In the genomic region with DNA sequence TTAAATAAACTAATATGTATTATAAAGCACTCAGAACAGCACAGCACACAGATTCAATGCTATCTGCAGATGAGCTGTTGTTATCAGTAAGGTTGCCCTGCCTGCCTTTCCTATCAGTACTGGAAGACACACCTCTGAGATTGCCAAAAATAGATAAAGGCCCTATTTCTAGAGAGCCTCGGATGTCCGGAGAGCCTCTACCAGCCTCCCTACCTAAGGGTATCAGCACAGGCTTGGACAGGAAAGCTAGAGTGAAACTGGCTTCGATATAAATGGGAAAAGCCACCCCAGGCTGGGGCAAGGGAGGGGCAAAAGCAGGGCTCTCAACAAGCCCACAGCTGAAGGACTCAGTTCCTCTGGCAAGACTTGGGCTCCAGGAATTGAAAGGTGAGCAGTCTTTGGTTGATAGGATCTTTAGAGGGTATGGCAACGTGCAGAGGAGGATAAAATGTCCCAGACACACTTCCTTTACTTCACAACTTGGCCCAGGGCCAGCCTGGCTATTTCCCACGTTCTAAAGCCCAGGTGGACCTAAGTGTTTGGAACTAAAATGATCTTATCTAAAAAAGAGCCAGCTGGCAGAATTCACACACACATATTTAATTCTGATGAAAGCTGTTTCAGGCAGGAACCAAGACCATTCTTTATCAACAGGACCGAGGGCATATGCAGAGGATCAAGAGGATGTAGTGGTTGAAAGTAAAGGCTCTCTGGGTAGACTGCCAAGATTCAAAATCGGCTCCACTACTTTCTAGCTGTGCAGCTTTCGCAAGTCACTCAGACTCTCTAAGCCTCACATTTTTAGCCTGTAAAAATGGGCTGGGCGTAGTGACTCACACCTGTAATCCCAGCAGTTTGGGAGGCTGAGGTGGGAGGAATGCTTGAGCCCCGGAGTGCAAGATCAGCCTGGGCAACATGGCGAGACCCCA, we compare ENCODE assay signal across 9 cellular contexts. TPM values are rescaled to one million over a fixed set of nuclear protein-coding genes. Genes with fewer than 3 reads are reported as not detected.
DNase-seq lines count a peak whose midpoint lies in the region; ATAC-seq, FAIRE-seq and TF ChIP-seq lines count a peak whose summit lies in the region.
"Had no signal": no experiment of that assay in that cellular context is flagged by ENCODE, and none has a peak within 500 bp of the region (broad histone marks: within the 10 kb centered on the region; RNA-seq: fewer than 3 reads in every experiment).

No MANE protein-coding gene starts in this region.

- DNase-seq in NCI-H2171 treated with DMSO at 0.1 percent for 48 hours (lab: John Stamatoyannopoulos, UW) = peak; percentile 92
- DNase-seq in H1 (ENCODE audit: low read depth in 1 of 2, low spot score in 2 of 2) = no peak
- DNase-seq in pulmonary artery endothelial cell (ENCODE audit: low read depth, low spot score) = peak; percentile 46
- no peak for DNase-seq in hippocampal formation (lab: John Stamatoyannopoulos, UW)
- DNase-seq in endodermal cell = no peak
- DNase-seq in D721Med (ENCODE audit: insufficient read length, low spot score) = no peak

- H3K9ac ChIP-seq in H1 (replicated peaks in 1 of 4; ENCODE audit: extremely low read depth in 1 of 4, low read depth in 3 of 4, low read length in 3 of 4) (no peak overlapping the region), endodermal cell (ENCODE audit: extremely low read depth, low read length, poor library complexity, severe bottlenecking) (no peak overlapping the region)

- TF ChIP-seq POLR2A in H1 (IDR thresholded peaks at IDR 0.05; ENCODE audit: control extremely low read depth in 1 of 2, low read depth in 2 of 2, low read length in 2 of 2) = no peak

- no peak for TF ChIP-seq EP300 in H1 (IDR thresholded peaks at IDR 0.05; ENCODE audit: borderline replicate concordance in 1 of 2, low read depth in 2 of 2, low read length in 2 of 2)

- CTCF ChIA-PET in H1 (lab: Charles Lee; ENCODE audit: partially characterized antibody) = interaction anchor here (0.7 to 10.2 kb wide), 6 partner anchors 7 to 142 kb away, joined by 3 to 96 read pairs (median 6); no protein-coding TSS in a partner anchor

- 93% methylated on average over 11 of the region's 11 CpGs; no CpG with 5 or more reads in 1 of the 2 experiments for WGBS in H1 (ENCODE audit: extremely low coverage in 1 of 2, insufficient coverage in 1 of 2, insufficient read length in 1 of 2, insufficient replicate concordance in 2 of 2, low coverage in 1 of 2, low lambda C conversion rate in 2 of 2, missing lambda C conversion rate in 1 of 2), 2 experiments
- 91 to 92% methylated on average over 4 to 11 of the region's 11 CpGs for WGBS in endodermal cell (ENCODE audit: insufficient coverage in 1 of 2, insufficient read length in 1 of 2), 2 experiments

- no peak overlapping the region for H3K56ac ChIP-seq in H1 (replicated peaks; ENCODE audit: insufficient read length, low read depth, low read length)

- H3K4me2 ChIP-seq in H1 (ENCODE audit: insufficient read depth in 1 of 2, low read depth in 2 of 2, low read length in 2 of 2) = no peak overlapping the region

- H3K36me3 ChIP-seq in H1 (ENCODE audit: control insufficient read depth in 2 of 4, insufficient read depth in 4 of 4, low read length in 3 of 4) = no peaks in the 10 kb centered on the region
- H3K36me3 ChIP-seq in endodermal cell (ENCODE audit: control insufficient read depth, insufficient read depth, low read length) = no peaks in the 10 kb centered on the region

- 0 out of 2 replicates have a peak overlapping the region, but pooled peaks have one; percentile 91 for H2AFZ ChIP-seq in H1 (ENCODE audit: low read length)

- H3K14ac ChIP-seq in H1 (ENCODE audit: insufficient read length) = no peak overlapping the region

- H3K36me3 Mint-ChIP-seq in endodermal cell (ENCODE audit: low read depth) = no peaks in the 10 kb centered on the region
- H3K36me3 Mint-ChIP-seq: activated naive CD4-positive, alpha-beta T cell treated with anti-CD3 and anti-CD28 coated beads, Interleukin-2, amount 50 U/mL, for 24 hours had no signal

- H3K23ac ChIP-seq in H1 (ENCODE audit: insufficient read length) = no peak overlapping the region

- H2BK120ac ChIP-seq in H1 (replicated peaks; ENCODE audit: low read depth, low read length) = no peak overlapping the region

- H3K4me3 Mint-ChIP-seq in endodermal cell = no peak overlapping the region
- H3K4me3 Mint-ChIP-seq: activated naive CD4-positive, alpha-beta T cell treated with anti-CD3 and anti-CD28 coated beads, Interleukin-2, amount 50 U/mL, for 24 hours had no signal

- no peaks in the 10 kb centered on the region for H3K27me3 Mint-ChIP-seq in endodermal cell (ENCODE audit: insufficient read depth)
- H3K27me3 Mint-ChIP-seq: activated naive CD4-positive, alpha-beta T cell treated with anti-CD3 and anti-CD28 coated beads, Interleukin-2, amount 50 U/mL, for 24 hours had no signal

- no peaks in the 10 kb centered on the region for H4K20me1 ChIP-seq in H1 (replicated peaks in 1 of 2; ENCODE audit: control insufficient read depth in 1 of 2, insufficient read depth in 2 of 2, low read length in 2 of 2)

- H3K4me1 Mint-ChIP-seq in endodermal cell = peaks cover 10% of the 10 kb centered on the region

- FAIRE-seq in H1 (lab: Jason Lieb, UNC) (no peak), D721Med (lab: Jason Lieb, UNC) (no peak)

- H4K5ac ChIP-seq in H1 (ENCODE audit: insufficient read length, low read depth, low read length) = no peak overlapping the region

- H2AK5ac ChIP-seq in H1 (ENCODE audit: low read depth, low read length) = no peak overlapping the region

- TF ChIP-seq RAD21 in H1 (IDR thresholded peaks at IDR 0.05 in 1 of 2, conservative IDR thresholded peaks at IDR 0.05 in 1 of 2; ENCODE audit: low read depth in 2 of 2, low read length in 2 of 2) = no peak

- H3K23me2 ChIP-seq in H1 (ENCODE audit: low read depth, low read length) = no peaks in the 10 kb centered on the region

- H3K4me1 ChIP-seq in H1 (replicated peaks in 1 of 4; ENCODE audit: control insufficient read depth in 3 of 4, insufficient read depth in 4 of 4, low read length in 3 of 4) = no peaks in the 10 kb centered on the region
- H3K4me1 ChIP-seq in endodermal cell (ENCODE audit: control insufficient read depth, insufficient read depth, low read length) = peaks cover 2% of the 10 kb centered on the region

- H3K9me3 ChIP-seq in H1 (ENCODE audit: insufficient read depth in 2 of 2, low read depth in 1 of 2, low read length in 1 of 2) (no peaks in the 10 kb centered on the region), endodermal cell (ENCODE audit: control insufficient read depth, low read length) (no peaks in the 10 kb centered on the region)

- H2BK5ac ChIP-seq in H1 (ENCODE audit: low read depth, low read length) = no peak overlapping the region

- no peaks in the 10 kb centered on the region for H3K9me3 Mint-ChIP-seq in endodermal cell
- H3K9me3 Mint-ChIP-seq: activated naive CD4-positive, alpha-beta T cell treated with anti-CD3 and anti-CD28 coated beads, Interleukin-2, amount 50 U/mL, for 24 hours had no signal

- no peak overlapping the region for H3K4me3 ChIP-seq in H1 (ENCODE audit: extremely low read depth in 1 of 4, insufficient read depth in 2 of 4, low read depth in 3 of 4, low read length in 4 of 4)
- H3K4me3 ChIP-seq in endodermal cell (ENCODE audit: low read length) = no peak overlapping the region

- H4K8ac ChIP-seq in H1 (ENCODE audit: extremely low read depth, insufficient read depth, low read length) = no peak overlapping the region

- no peak overlapping the region for H3K27ac Mint-ChIP-seq in endodermal cell
- H3K27ac Mint-ChIP-seq: activated naive CD4-positive, alpha-beta T cell treated with anti-CD3 and anti-CD28 coated beads, Interleukin-2, amount 50 U/mL, for 24 hours had no signal

- POLR2A ChIA-PET in H1 (lab: Charles Lee; ENCODE audit: partially characterized antibody) = interaction anchor here (1.7 kb wide), 1 partner anchor 38 kb away, joined by 4 read pairs; a partner anchor contains a TSS

- H3K4ac ChIP-seq in H1 (replicated peaks; ENCODE audit: insufficient read length, low read depth, low read length) = no peak overlapping the region

- TF ChIP-seq CTCF in H1 (IDR thresholded peaks at IDR 0.05; ENCODE audit: control extremely low read depth in 1 of 3, insufficient read depth in 1 of 3, low read depth in 1 of 3, low read length in 3 of 3) (no peak), endodermal cell (conservative IDR thresholded peaks at IDR 0.05) (no peak), D721Med (IDR thresholded peaks at IDR 0.05; ENCODE audit: insufficient read depth, missing control alignments) (no peak)

- no peak overlapping the region for H2BK12ac ChIP-seq in H1 (ENCODE audit: low read depth, low read length)

- H3K18ac ChIP-seq in H1 (ENCODE audit: extremely low read depth, low read length) = no peak overlapping the region

- H3K27ac ChIP-seq in H1 (ENCODE audit: low read depth, low read length) (no peak overlapping the region), endodermal cell (ENCODE audit: low read depth, low read length) (no peak overlapping the region)

- H3K79me2 ChIP-seq in H1 (ENCODE audit: control insufficient read depth in 1 of 2, insufficient read depth in 2 of 2, low read length in 2 of 2) = no peaks in the 10 kb centered on the region

- H3K79me1 ChIP-seq in H1 (ENCODE audit: low read depth, low read length) = no peaks in the 10 kb centered on the region

- H2BK15ac ChIP-seq in H1 (ENCODE audit: low read length) = no peak overlapping the region

- H3K27me3 ChIP-seq in H1 (replicated peaks in 1 of 4; ENCODE audit: control insufficient read depth in 3 of 4, extremely low read depth in 1 of 4, insufficient read depth in 3 of 4, low read length in 3 of 4) (0 out of 7 replicates have a peak, but pooled peaks cover 0 to 2% (median 0%) of the 10 kb centered on the region in 4 experiments), endodermal cell (ENCODE audit: control insufficient read depth, insufficient read depth, low read length, poor library complexity, severe bottlenecking) (no peaks in the 10 kb centered on the region)

- no peak overlapping the region for H4K91ac ChIP-seq in H1 (replicated peaks; ENCODE audit: insufficient read length, low read length)

- no peak overlapping the region for H2BK20ac ChIP-seq in H1 (ENCODE audit: low read length)

- ATAC-seq in GM19395 (IDR thresholded peaks at IDR 0.05; ENCODE audit: unreplicated experiment) (peak; percentile 39), GM21576 (IDR thresholded peaks at IDR 0.05; ENCODE audit: unreplicated experiment) (no peak)

RNA-seq across cellular contexts. Expression of a gene that starts 37.8 kb away (rescaled TPM):
- total RNA-seq in H1 (2021; fragmentation: NEBNext Ultra II Directional; extraction: Animal tissue kit (Norgen Biotek cat#: 25700)) = 48.3 and 48.4 TPM in 2 replicates
- polyA plus RNA-seq in H1 (2011; rRNA removed) = 3.2 and 4.1 TPM in 2 replicates
- polyA plus RNA-seq in H1 (2011; cell fraction: cytosol; rRNA removed) = 6.1 TPM
- polyA plus RNA-seq in H1 (2011; cell fraction: nucleus; rRNA removed) = 8.0 TPM
- polyA plus RNA-seq in H1 (2012, experiment 1 of 2) = 5.9 to 12.8 TPM (median 9.7 TPM) in 4 replicates
- 0.54 TPM for polyA plus RNA-seq in H1 (2012, experiment 2 of 2)
- polyA plus RNA-seq in H1 (2013, experiment 1 of 2) = 27.2 TPM
- 24.3 TPM for polyA plus RNA-seq in H1 (2013, experiment 2 of 2)
- 56.2 and 67.1 TPM in 2 replicates for polyA minus RNA-seq in H1 (2011; rRNA and poly(A)+ RNA removed)
- polyA minus RNA-seq in H1 (2011; cell fraction: cytosol; rRNA and poly(A)+ RNA removed) = 15.0 TPM
- 109 TPM for polyA minus RNA-seq in H1 (2011; cell fraction: nucleus; rRNA and poly(A)+ RNA removed)
- 48.7 and 96.2 TPM in 2 replicates for total RNA-seq in pulmonary artery endothelial cell
- total RNA-seq in endodermal cell = 10 to 100 TPM; 14.8 to 74.4 TPM
- 1.6 TPM for polyA plus RNA-seq in endodermal cell (2013, experiment 1 of 2)
- 1.5 TPM for polyA plus RNA-seq in endodermal cell (2013, experiment 2 of 2)

Comparison
In these comparisons a context has a peak if more than half of its experiments do, and no peak if none do; other contexts are left out.
1. DNase-seq: peak in NCI-H2171 treated with DMSO at 0.1 percent for 48 hours (single experiment) and pulmonary artery endothelial cell (single experiment); none in H1 (0 of 2), hippocampal formation (0 of 2), endodermal cell (single experiment) and D721Med (single experiment).